ENCODE assay signal across 22 cellular contexts in the genomic region with DNA sequence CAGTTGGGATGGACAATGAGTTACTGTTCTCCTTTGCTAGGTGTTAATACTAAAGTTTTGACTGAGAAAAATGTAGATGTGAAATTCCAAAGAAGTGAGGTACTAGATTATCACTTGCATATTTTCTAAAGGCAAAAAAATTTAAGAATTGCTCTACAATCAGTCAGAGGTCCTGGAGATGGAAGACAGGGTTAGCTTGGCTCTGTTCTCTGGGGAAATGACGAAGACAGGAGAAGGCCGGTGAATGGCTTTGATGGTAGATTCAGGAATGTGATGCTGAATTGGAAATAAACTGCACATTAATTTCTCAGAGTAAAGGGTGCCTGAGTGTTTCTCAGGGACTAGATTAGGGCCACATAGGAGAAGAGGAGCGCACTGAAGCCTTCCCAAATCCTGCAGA.
A peak's percentile ranks its signal among the peaks of the same experiment; 100 is the strongest.
DNase-seq lines count a peak whose midpoint lies in the region; ATAC-seq, FAIRE-seq and TF ChIP-seq lines count a peak whose summit lies in the region.
"Had no signal": no experiment of that assay in that cellular context is flagged by ENCODE, and none has a peak within 500 bp of the region (broad histone marks: within the 10 kb centered on the region; RNA-seq: fewer than 3 reads in every experiment).

No MANE protein-coding gene starts in this region.

- no peaks in the 10 kb centered on the region for H3K4me1 Mint-ChIP-seq in activated T-cell treated with anti-CD3 and anti-CD28 coated beads, Interleukin-2, amount 50 U/mL, for 72 hours (ENCODE audit: low read depth)
- H3K4me1 Mint-ChIP-seq in astrocyte (ENCODE audit: low read depth, unreplicated experiment) (peaks cover 21% of the 10 kb centered on the region), mesothelial cell of epicardium (peaks cover 11% of the 10 kb centered on the region)

- no peaks in the 10 kb centered on the region for H3K79me2 ChIP-seq in DND-41 (ENCODE audit: insufficient read depth, low read length)
- H3K79me2 ChIP-seq in astrocyte (ENCODE audit: insufficient read depth, low read length), result no peaks in the 10 kb centered on the region

- no peak overlapping the region for H3K4me2 ChIP-seq in DND-41 (ENCODE audit: insufficient read depth, low read length)
- no peak overlapping the region for H3K4me2 ChIP-seq in astrocyte (ENCODE audit: low read length)
- H3K4me2 ChIP-seq: GM23338 had no signal

- no peak overlapping the region for H3K4me3 Mint-ChIP-seq in activated T-cell treated with anti-CD3 and anti-CD28 coated beads, Interleukin-2, amount 50 U/mL, for 72 hours
- no peak overlapping the region for H3K4me3 Mint-ChIP-seq in astrocyte (ENCODE audit: unreplicated experiment)
- no peak overlapping the region for H3K4me3 Mint-ChIP-seq in mesothelial cell of epicardium
- H3K4me3 Mint-ChIP-seq: B cell; CD4-positive, alpha-beta memory T cell; GM23338; H9 had no signal

- H3K27ac Mint-ChIP-seq in activated T-cell treated with anti-CD3 and anti-CD28 coated beads, Interleukin-2, amount 50 U/mL, for 72 hours, result peak overlapping the region; percentile 7
- H3K27ac Mint-ChIP-seq in astrocyte (ENCODE audit: unreplicated experiment) (no peak overlapping the region), mesothelial cell of epicardium (peak overlapping the region; percentile 47)
- H3K27ac Mint-ChIP-seq: B cell, GM23338, H9 had no signal

- H3K27me3 ChIP-seq in DND-41 (ENCODE audit: insufficient read depth, low read length, poor library complexity), result no peaks in the 10 kb centered on the region
- H3K27me3 ChIP-seq in astrocyte (ENCODE audit: insufficient read depth, low read length), result no peaks in the 10 kb centered on the region

- H3K36me3 Mint-ChIP-seq in activated T-cell treated with anti-CD3 and anti-CD28 coated beads, Interleukin-2, amount 50 U/mL, for 72 hours (ENCODE audit: insufficient read depth in 2 of 2), result no peaks in the 10 kb centered on the region
- H3K36me3 Mint-ChIP-seq in astrocyte (ENCODE audit: low read depth, unreplicated experiment), result peaks cover 4% of the 10 kb centered on the region
- H3K36me3 Mint-ChIP-seq in mesothelial cell of epicardium, result no peaks in the 10 kb centered on the region
- H3K36me3 Mint-ChIP-seq: CD4-positive, alpha-beta memory T cell had no signal

- H3K9ac ChIP-seq in DND-41 (ENCODE audit: low read depth, low read length) (no peak overlapping the region), astrocyte (ENCODE audit: low read length) (no peak overlapping the region)

- no peaks in the 10 kb centered on the region for H3K27me3 Mint-ChIP-seq in activated T-cell treated with anti-CD3 and anti-CD28 coated beads, Interleukin-2, amount 50 U/mL, for 72 hours (ENCODE audit: low read depth)
- H3K27me3 Mint-ChIP-seq in astrocyte (ENCODE audit: low read depth, unreplicated experiment) (no peaks in the 10 kb centered on the region), mesothelial cell of epicardium (ENCODE audit: low read depth) (no peaks in the 10 kb centered on the region)

- FAIRE-seq in astrocyte (lab: Jason Lieb, UNC), result no peak
- FAIRE-seq: A204.1, G401.6, GM12892 had no signal

- H2AFZ ChIP-seq in DND-41 (ENCODE audit: low read depth, low read length) (no peak overlapping the region), astrocyte (ENCODE audit: low read depth, low read length) (no peak overlapping the region)
- H2AFZ ChIP-seq: GM23338 had no signal

- H3K9me3 ChIP-seq in DND-41 (ENCODE audit: insufficient read depth, low read length, severe bottlenecking), result no peaks in the 10 kb centered on the region
- no peaks in the 10 kb centered on the region for H3K9me3 ChIP-seq in astrocyte (ENCODE audit: insufficient read depth, low read depth, low read length)

- H3K4me1 ChIP-seq in DND-41 (ENCODE audit: insufficient read depth, low read length) (peaks cover 34% of the 10 kb centered on the region), astrocyte (ENCODE audit: insufficient read depth, low read length) (no peaks in the 10 kb centered on the region)

- ATAC-seq in activated T-cell treated with anti-CD3 and anti-CD28 coated beads, Interleukin-2, amount 50 U/mL, for 72 hours (replicated peaks in 1 of 2), result no peak
- no peak for ATAC-seq in DND-41 (ENCODE audit: insufficient read depth, low read depth)
- no peak for ATAC-seq in GM19455 (IDR thresholded peaks at IDR 0.05; ENCODE audit: unreplicated experiment)
- ATAC-seq: GM23338, HCT116 had no signal

- H3K27ac ChIP-seq in DND-41 (ENCODE audit: low read length) (peak overlapping the region; percentile 10), astrocyte (ENCODE audit: low read depth, low read length) (no peak overlapping the region)
- H3K27ac ChIP-seq: 22Rv1 had no signal

- intact Hi-C loops in head of caudate nucleus (cut with DNase I), result no loop called here

- no peaks in the 10 kb centered on the region for H3K9me3 Mint-ChIP-seq in activated T-cell treated with anti-CD3 and anti-CD28 coated beads, Interleukin-2, amount 50 U/mL, for 72 hours
- H3K9me3 Mint-ChIP-seq in astrocyte (ENCODE audit: unreplicated experiment) (peaks cover 2% of the 10 kb centered on the region), mesothelial cell of epicardium (peaks cover 5% of the 10 kb centered on the region)
- H3K9me3 Mint-ChIP-seq: GM23338 had no signal

- H4K20me1 ChIP-seq in DND-41 (ENCODE audit: insufficient read depth, low read length), result no peaks in the 10 kb centered on the region
- no peaks in the 10 kb centered on the region for H4K20me1 ChIP-seq in astrocyte (ENCODE audit: insufficient read depth, low read length)

- TF ChIP-seq CTCF in DND-41 (IDR thresholded peaks at IDR 0.05; ENCODE audit: borderline replicate concordance, extremely low read depth, low read length, poor library complexity, severe bottlenecking), result no peak
- no peak for TF ChIP-seq CTCF in astrocyte (IDR thresholded peaks at IDR 0.05; ENCODE audit: insufficient read depth, low read depth, low read length)
- no peak for TF ChIP-seq CTCF in mesothelial cell of epicardium (IDR thresholded peaks at IDR 0.05; ENCODE audit: unreplicated experiment)

- no peak for DNase-seq in activated T-cell treated with anti-CD3 and anti-CD28 coated beads, Interleukin-2, amount 50 U/mL, for 72 hours
- DNase-seq in activated T-cell treated with anti-CD3 and anti-CD28 coated beads, Interleukin-2, amount 50 U/mL, for 48 hours, result no peak
- no peak for DNase-seq in DND-41
- peak; percentile 71 for DNase-seq in astrocyte (ENCODE audit: low read depth)
- no peak for DNase-seq in mesothelial cell of epicardium (ENCODE audit: low spot score in 2 of 2, unreplicated experiment in 2 of 2)
- no peak for DNase-seq in NCI-H2081 treated with DMSO at 0.1 percent for 48 hours (lab: John Stamatoyannopoulos, UW)
- DNase-seq in head of caudate nucleus, result no peak
- DNase-seq: C1 segment of cervical spinal cord; Calu3; CD4-positive, alpha-beta memory T cell; COR-L47; DMS53; DMS79 treated with DMSO at 0.1 percent for 48 hours; H9 had no signal

- H3K4me3 ChIP-seq in DND-41 (ENCODE audit: low read depth in 1 of 2, low read length in 2 of 2) (no peak overlapping the region), astrocyte (ENCODE audit: insufficient read depth, low read depth, low read length) (no peak overlapping the region)
- H3K4me3 ChIP-seq: GM23338 had no signal

- H3K36me3 ChIP-seq in DND-41 (ENCODE audit: insufficient read depth, low read length) (no peaks in the 10 kb centered on the region), astrocyte (ENCODE audit: insufficient read depth, low read length) (no peaks in the 10 kb centered on the region)
